21 cellular contexts compared by ENCODE assay signal in the genomic region with DNA sequence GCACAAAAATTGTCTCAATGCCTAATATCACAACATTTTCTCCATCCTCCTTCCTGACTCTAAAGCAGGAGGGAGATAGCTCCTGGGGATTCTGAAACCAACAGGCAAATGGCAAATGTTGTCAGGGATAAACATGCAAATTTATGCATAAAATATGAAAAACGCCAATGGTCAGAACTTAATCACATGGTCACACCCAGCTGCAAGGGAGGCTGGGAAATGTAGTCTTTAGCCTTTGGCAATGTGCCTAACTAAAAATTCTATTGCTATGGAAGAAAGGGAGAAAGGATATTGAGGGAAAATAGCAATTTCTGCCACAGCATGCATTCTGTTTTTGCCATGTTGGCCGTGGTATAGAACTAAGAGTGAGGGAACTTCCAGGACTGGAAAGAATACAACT. TPM values are rescaled to one million over a fixed set of nuclear protein-coding genes. Genes with fewer than 3 reads are reported as not detected.
DNase-seq lines count a peak whose midpoint lies in the region; ATAC-seq, FAIRE-seq and TF ChIP-seq lines count a peak whose summit lies in the region.
"Had no signal": no experiment of that assay in that cellular context is flagged by ENCODE, and none has a peak within 500 bp of the region (broad histone marks: within the 10 kb centered on the region; RNA-seq: fewer than 3 reads in every experiment).

No MANE protein-coding gene starts in this region.

- no peak overlapping the region for H3K4me3 ChIP-seq in HepG2 (replicated peaks in 1 of 3; ENCODE audit: insufficient read depth in 1 of 3, low read depth in 2 of 3, low read length in 3 of 3)
- H3K4me3 ChIP-seq in right lobe of liver = no peak overlapping the region
- H3K4me3 ChIP-seq in esophagus squamous epithelium = no peak overlapping the region
- H3K4me3 ChIP-seq: heart left ventricle, upper lobe of left lung had no signal

- in situ Hi-C loops in HepG2 (cut with HindIII; ENCODE audit: extremely low pct_ligation_motif_present, low pct_unique_long_range_greater_than_20kb) = no loop called here

- H3K9me3 ChIP-seq in HepG2 (ENCODE audit: low read length) (no peaks in the 10 kb centered on the region), right lobe of liver (no peaks in the 10 kb centered on the region), esophagus squamous epithelium (no peaks in the 10 kb centered on the region)
- H3K9me3 ChIP-seq: heart left ventricle, upper lobe of left lung had no signal

- TF ChIP-seq EP300 in HepG2 (IDR thresholded peaks at IDR 0.05; ENCODE audit: low read depth in 2 of 2, low read length in 2 of 2) (no peak), HepG2 (CRISPR knock-in tag; IDR thresholded peaks at IDR 0.05; ENCODE audit: borderline replicate concordance) (no peak)

- no peak for ATAC-seq in HepG2
- ATAC-seq in right lobe of liver = no peak
- no peak for ATAC-seq in HG03354 (IDR thresholded peaks at IDR 0.05; ENCODE audit: poor library complexity, severe bottlenecking, unreplicated experiment)
- ATAC-seq: heart left ventricle; Panc1; stimulated activated naive B cell treated with anti-CD40 and anti-IgM and Interleukin-4, amounts not matched to agents 10 μg/mL and 1 μg/mL and 100 μg/mL, for 72 hours had no signal

- TF ChIP-seq CTCF in HepG2 (CRISPR knock-in tag; IDR thresholded peaks at IDR 0.05) (no peak), right lobe of liver (IDR thresholded peaks at IDR 0.05) (no peak), esophagus squamous epithelium (IDR thresholded peaks at IDR 0.05) (no peak)

- H3K27me3 ChIP-seq in HepG2 (ENCODE audit: control insufficient read depth in 1 of 2, insufficient read depth in 2 of 2, low read length in 2 of 2) (peaks cover 0 to 10% of the 10 kb centered on the region in 2 experiments; a peak in 1 of 5 replicates), right lobe of liver (no peaks in the 10 kb centered on the region), esophagus squamous epithelium (no peaks in the 10 kb centered on the region)
- H3K27me3 ChIP-seq: heart left ventricle, upper lobe of left lung had no signal

- H3K36me3 ChIP-seq in HepG2 (replicated peaks in 1 of 2; ENCODE audit: control insufficient read depth in 1 of 2, insufficient read depth in 2 of 2, low read length in 2 of 2) (no peaks in the 10 kb centered on the region), right lobe of liver (no peaks in the 10 kb centered on the region), esophagus squamous epithelium (no peaks in the 10 kb centered on the region)
- H3K36me3 ChIP-seq: heart left ventricle, upper lobe of left lung had no signal

- 0% methylated on average over 2 of the region's 2 CpGs for WGBS in HepG2 (ENCODE audit: low lambda C conversion rate)
- 34% methylated on average over 2 of the region's 2 CpGs for WGBS in right lobe of liver (ENCODE audit: insufficient coverage, low coverage, low lambda C conversion rate, missing lambda C conversion rate)
- 40 to 41% methylated on average over 2 of the region's 2 CpGs for WGBS in esophagus squamous epithelium, 2 donors

- TF ChIP-seq RAD21 in HepG2 (CRISPR knock-in tag; IDR thresholded peaks at IDR 0.05) = no peak

- H4K20me1 ChIP-seq in HepG2 (ENCODE audit: insufficient read depth, low read length) = no peaks in the 10 kb centered on the region

- H3K79me2 ChIP-seq in HepG2 (ENCODE audit: insufficient read depth, low read length) = no peaks in the 10 kb centered on the region

- intact Hi-C loops in HepG2 (cut with micrococcal nuclease; ENCODE audit: unreplicated experiment) (no loop called here), right lobe of liver (cut with DNase I) (no loop called here), esophagus squamous epithelium (cut with DNase I) (no loop called here)

- no peak overlapping the region for H2AFZ ChIP-seq in HepG2 (ENCODE audit: low read length)

- DNase-seq in HepG2 (ENCODE audit: low spot score) (no peak), right lobe of liver (no peak), NCI-H526 treated with DMSO at 0.1 percent for 48 hours (lab: John Stamatoyannopoulos, UW) (peak; percentile 72), cerebellar cortex (ENCODE audit: low spot score) (peak; percentile 7), caudate nucleus (lab: John Stamatoyannopoulos, UW) (no peak), esophagus squamous epithelium (lab: John Stamatoyannopoulos, UW) (no peak), NCI-H2081 treated with DMSO at 0.1 percent for 48 hours (lab: John Stamatoyannopoulos, UW) (no peak)
- DNase-seq: activated CD4-positive, alpha-beta T cell treated with anti-CD3 and anti-CD28 coated beads for 4 hours; activated gamma-delta T cell; CD4-positive, alpha-beta T cell; effector CD8-positive, alpha-beta T cell; heart left ventricle; immature natural killer cell; NCI-H1694; NCI-H524; occipital lobe; stimulated activated CD4-positive, alpha-beta T cell treated with anti-CD3 and anti-CD28 coated beads, Interleukin-15, amount 100 ng/mL, for 24 hours; stimulated activated naive B cell treated with anti-CD40 and anti-IgM and Interleukin-4, amounts not matched to agents 10 μg/mL and 1 μg/mL and 100 μg/mL, for 72 hours; upper lobe of left lung had no signal

- TF ChIP-seq POLR2A in HepG2 (IDR thresholded peaks at IDR 0.05; ENCODE audit: insufficient read depth in 1 of 2, low read depth in 2 of 2, low read length in 2 of 2) (no peak), right lobe of liver (IDR thresholded peaks at IDR 0.05) (no peak), esophagus squamous epithelium (IDR thresholded peaks at IDR 0.05) (no peak)

- no TSS peak for BruUV-seq in HepG2 (replicated peaks; lab: Mats Ljungman, UMichigan)

- H3K4me2 ChIP-seq in HepG2 (ENCODE audit: low read depth, low read length) = no peak overlapping the region

- CTCF ChIA-PET in HepG2 (lab: Yijun Ruan, JAX; ENCODE audit: low intra/inter-chr PET ratio, low total read pairs) = no interaction called here

- FAIRE-seq in HepG2 (lab: Jason Lieb, UNC) = no peak

- POLR2A ChIA-PET in HepG2 (lab: Yijun Ruan, JAX) = no interaction called here

- H3K4me1 ChIP-seq in HepG2 (ENCODE audit: insufficient read depth, low read length) (0 out of 2 replicates have a peak, but pooled peaks cover 7% of the 10 kb centered on the region), right lobe of liver (no peaks in the 10 kb centered on the region), esophagus squamous epithelium (no peaks in the 10 kb centered on the region)
- H3K4me1 ChIP-seq: upper lobe of left lung had no signal

- no peak overlapping the region for H3K27ac ChIP-seq in HepG2 (ENCODE audit: extremely low read length, insufficient read depth, low read length)
- no peak overlapping the region for H3K27ac ChIP-seq in right lobe of liver
- no peak overlapping the region for H3K27ac ChIP-seq in caudate nucleus (ENCODE audit: low read depth, low read length)
- no peak overlapping the region for H3K27ac ChIP-seq in esophagus squamous epithelium
- H3K27ac ChIP-seq: heart left ventricle, upper lobe of left lung had no signal

- no peak overlapping the region for H3K9ac ChIP-seq in HepG2 (ENCODE audit: insufficient read depth, low read depth, low read length)

RNA-seq across cellular contexts. Expression of gene OASL, which starts 11.7 kb away (rescaled TPM):
- 0.18 and 0.22 TPM in 2 replicates for total RNA-seq in HepG2 (2016; rRNA removed; fragmentation: Illumina TruSeq; extraction: Trizol)
- 0.18 and 0.30 TPM in 2 replicates for total RNA-seq in HepG2 (2016; cell fraction: cytosol; rRNA removed; fragmentation: Illumina TruSeq; extraction: Trizol; ENCODE audit: low read depth)
- total RNA-seq in HepG2 (2016; cell fraction: insoluble cytoplasmic fraction; rRNA removed; fragmentation: Illumina TruSeq; extraction: Trizol) = 0.19 and 0.21 TPM in 2 replicates
- 0.15 and 0.31 TPM in 2 replicates for total RNA-seq in HepG2 (2016; cell fraction: membrane; rRNA removed; fragmentation: Illumina TruSeq; extraction: Trizol)
- not detected in 2 replicates for total RNA-seq in HepG2 (2016; cell fraction: nucleus; rRNA removed; fragmentation: Illumina TruSeq; extraction: Trizol)
- 0.09 and 0.11 TPM in 2 replicates for polyA plus RNA-seq in HepG2 (2011; rRNA removed)
- polyA plus RNA-seq in HepG2 (2011; cell fraction: cytosol; rRNA removed) = 0.05 and 0.09 TPM in 2 replicates
- polyA plus RNA-seq in HepG2 (2011; cell fraction: nucleus; rRNA removed) = not detected in 2 replicates
- 0.07 TPM in 1 of 2 replicates, not detected in the other for polyA plus RNA-seq in HepG2 (2012)
- 0.18 and 0.25 TPM in 2 replicates for polyA plus RNA-seq in HepG2 (2016; cell fraction: cytosol; fragmentation: Illumina TruSeq; extraction: Trizol; ENCODE audit: low read depth)
- polyA plus RNA-seq in HepG2 (2016; cell fraction: insoluble cytoplasmic fraction; fragmentation: Illumina TruSeq; extraction: Trizol; ENCODE audit: low read depth) = 0.20 and 0.21 TPM in 2 replicates
- 0.14 and 0.29 TPM in 2 replicates for polyA plus RNA-seq in HepG2 (2016; cell fraction: membrane; fragmentation: Illumina TruSeq; extraction: Trizol; ENCODE audit: low read depth)
- polyA plus RNA-seq in HepG2 (2016; cell fraction: nucleus; fragmentation: Illumina TruSeq; extraction: Trizol; ENCODE audit: insufficient read depth, low read depth) = 0.37 TPM in 1 of 2 replicates, not detected in the other
- 0.46 and 6.9 TPM in 2 replicates for polyA minus RNA-seq in HepG2 (2011; rRNA and poly(A)+ RNA removed; ENCODE audit: low replicate concordance)
- not detected in 2 replicates for polyA minus RNA-seq in HepG2 (2011; cell fraction: cytosol; rRNA and poly(A)+ RNA removed)
- polyA minus RNA-seq in HepG2 (2011; cell fraction: nucleus; rRNA and poly(A)+ RNA removed) = not detected in 2 replicates
- 10 to 100 TPM in 2 of 6 experiments, 1 to 10 TPM in 4; 1.6 to 19.2 (median 4.1) TPM for total RNA-seq in right lobe of liver
- 1 to 10 TPM; 2.4 to 9.7 (median 6.6) TPM for total RNA-seq in esophagus squamous epithelium

RNA-seq across cellular contexts. Expression of gene C12orf43, which starts 34.4 kb away (rescaled TPM):
- total RNA-seq in HepG2 (2016; rRNA removed; fragmentation: Illumina TruSeq; extraction: Trizol) = 11.1 and 12.9 TPM in 2 replicates
- total RNA-seq in HepG2 (2016; cell fraction: cytosol; rRNA removed; fragmentation: Illumina TruSeq; extraction: Trizol; ENCODE audit: low read depth) = 2.9 and 3.0 TPM in 2 replicates
- total RNA-seq in HepG2 (2016; cell fraction: insoluble cytoplasmic fraction; rRNA removed; fragmentation: Illumina TruSeq; extraction: Trizol) = 11.4 and 12.4 TPM in 2 replicates
- 6.7 and 7.4 TPM in 2 replicates for total RNA-seq in HepG2 (2016; cell fraction: membrane; rRNA removed; fragmentation: Illumina TruSeq; extraction: Trizol)
- total RNA-seq in HepG2 (2016; cell fraction: nucleus; rRNA removed; fragmentation: Illumina TruSeq; extraction: Trizol) = 6.3 and 8.5 TPM in 2 replicates
- polyA plus RNA-seq in HepG2 (2011; rRNA removed) = 7.5 and 7.9 TPM in 2 replicates
- 7.3 TPM in 2 replicates for polyA plus RNA-seq in HepG2 (2011; cell fraction: cytosol; rRNA removed)
- 5.4 and 5.7 TPM in 2 replicates for polyA plus RNA-seq in HepG2 (2011; cell fraction: nucleus; rRNA removed)
- 4.9 and 5.2 TPM in 2 replicates for polyA plus RNA-seq in HepG2 (2012)
- polyA plus RNA-seq in HepG2 (2016; cell fraction: cytosol; fragmentation: Illumina TruSeq; extraction: Trizol; ENCODE audit: low read depth) = 2.1 and 2.4 TPM in 2 replicates
- 15.7 and 18.4 TPM in 2 replicates for polyA plus RNA-seq in HepG2 (2016; cell fraction: insoluble cytoplasmic fraction; fragmentation: Illumina TruSeq; extraction: Trizol; ENCODE audit: low read depth)
- polyA plus RNA-seq in HepG2 (2016; cell fraction: membrane; fragmentation: Illumina TruSeq; extraction: Trizol; ENCODE audit: low read depth) = 4.8 and 5.4 TPM in 2 replicates
- polyA plus RNA-seq in HepG2 (2016; cell fraction: nucleus; fragmentation: Illumina TruSeq; extraction: Trizol; ENCODE audit: insufficient read depth, low read depth) = 11.1 and 11.5 TPM in 2 replicates
- polyA minus RNA-seq in HepG2 (2011; rRNA and poly(A)+ RNA removed; ENCODE audit: low replicate concordance) = 5.8 and 9.3 TPM in 2 replicates
- 3.1 and 3.3 TPM in 2 replicates for polyA minus RNA-seq in HepG2 (2011; cell fraction: cytosol; rRNA and poly(A)+ RNA removed)
- polyA minus RNA-seq in HepG2 (2011; cell fraction: nucleus; rRNA and poly(A)+ RNA removed) = 8.5 and 12.4 TPM in 2 replicates
- 10 to 100 TPM in 2 of 6 experiments, 1 to 10 TPM in 4; 6.7 to 12.2 (median 8.8) TPM for total RNA-seq in right lobe of liver
- 10 to 100 TPM in 1 of 4 donors, 1 to 10 TPM in 3; 7.8 to 15.6 (median 8.6) TPM for total RNA-seq in esophagus squamous epithelium

Comparison
In these comparisons a context has a peak if more than half of its experiments do, and no peak if none do; other contexts are left out.
1. DNase-seq: peak in NCI-H526 treated with DMSO at 0.1 percent for 48 hours (single experiment) and cerebellar cortex (single experiment); none in HepG2 (single experiment), right lobe of liver (0 of 3), caudate nucleus (0 of 61), esophagus squamous epithelium (single experiment) and NCI-H2081 treated with DMSO at 0.1 percent for 48 hours (single experiment).